13 cellular contexts compared by ENCODE assay signal in genomic region chr7:45080265-45080957, GRCh38. TPM values are rescaled to one million over a fixed set of nuclear protein-coding genes. Genes with fewer than 3 reads are reported as not detected.
DNase-seq lines count a peak whose midpoint lies in the region; ATAC-seq and TF ChIP-seq lines count a peak whose summit lies in the region.
"Had no signal": no experiment of that assay in that cellular context is flagged by ENCODE, and none has a peak within 500 bp of the region (broad histone marks: within the 10 kb centered on the region; RNA-seq: fewer than 3 reads in every experiment).

No MANE protein-coding gene starts in this region.

- no peaks in the 10 kb centered on the region for H3K27me3 ChIP-seq in naive thymus-derived CD4-positive, alpha-beta T cell (ENCODE audit: control insufficient read depth in 2 of 2, insufficient read depth in 2 of 2, low read length in 2 of 2)
- H3K27me3 ChIP-seq in mesendoderm (ENCODE audit: insufficient read depth, low read length, poor library complexity), result no peaks in the 10 kb centered on the region
- H3K27me3 ChIP-seq: suprapubic skin had no signal

- H2AK5ac ChIP-seq in mesendoderm (ENCODE audit: low read length), result no peak overlapping the region

- no peak overlapping the region for H2BK15ac ChIP-seq in mesendoderm (replicated peaks; ENCODE audit: low read depth)

- H3K4me3 Mint-ChIP-seq in activated T-helper 1 cell treated with anti-CD3 and anti-CD28 coated beads, Interleukin-12 subunit alpha, Interleukin-12 subunit beta, Interleukin-2, Interleukin-4 antibody, amounts not matched to agents 30 ng/mL and 10 ng/mL and 1 ng/mL, durations not matched to agents 14 hours and 24 hours and 36 hours, result no peak overlapping the region
- no peak overlapping the region for H3K4me3 Mint-ChIP-seq in naive thymus-derived CD4-positive, alpha-beta T cell

- H3K79me1 ChIP-seq in mesendoderm (ENCODE audit: low read length), result no peaks in the 10 kb centered on the region

- no peak overlapping the region for H4K5ac ChIP-seq in mesendoderm (ENCODE audit: low read length)

- no peaks in the 10 kb centered on the region for H3K27me3 Mint-ChIP-seq in activated T-helper 1 cell treated with anti-CD3 and anti-CD28 coated beads, Interleukin-12 subunit alpha, Interleukin-12 subunit beta, Interleukin-2, Interleukin-4 antibody, amounts not matched to agents 30 ng/mL and 10 ng/mL and 1 ng/mL, durations not matched to agents 14 hours and 24 hours and 36 hours (ENCODE audit: insufficient read depth)
- H3K27me3 Mint-ChIP-seq in naive thymus-derived CD4-positive, alpha-beta T cell, result no peaks in the 10 kb centered on the region

- no peaks in the 10 kb centered on the region for H3K79me2 ChIP-seq in mesendoderm (ENCODE audit: control insufficient read depth, insufficient read depth, low read length)

- no peaks in the 10 kb centered on the region for H3K9me3 Mint-ChIP-seq in activated T-helper 1 cell treated with anti-CD3 and anti-CD28 coated beads, Interleukin-12 subunit alpha, Interleukin-12 subunit beta, Interleukin-2, Interleukin-4 antibody, amounts not matched to agents 30 ng/mL and 10 ng/mL and 1 ng/mL, durations not matched to agents 14 hours and 24 hours and 36 hours
- H3K9me3 Mint-ChIP-seq in naive thymus-derived CD4-positive, alpha-beta T cell, result peaks cover 0 to 5% (median 0%) of the 10 kb centered on the region in 11 donors

- no peak overlapping the region for H3K4me2 ChIP-seq in mesendoderm (ENCODE audit: low read length)

- no peak overlapping the region for H3K4ac ChIP-seq in mesendoderm (ENCODE audit: low read depth, low read length)

- no peaks in the 10 kb centered on the region for H3K4me1 Mint-ChIP-seq in activated T-helper 1 cell treated with anti-CD3 and anti-CD28 coated beads, Interleukin-12 subunit alpha, Interleukin-12 subunit beta, Interleukin-2, Interleukin-4 antibody, amounts not matched to agents 30 ng/mL and 10 ng/mL and 1 ng/mL, durations not matched to agents 14 hours and 24 hours and 36 hours (ENCODE audit: low read depth)
- H3K4me1 Mint-ChIP-seq in naive thymus-derived CD4-positive, alpha-beta T cell, result peaks cover 0 to 19% (median 3%) of the 10 kb centered on the region in 7 donors

- CTCF ChIA-PET in HEK293 (lab: Yijun Ruan, JAX), result interaction anchor here (0.5 to 0.7 kb wide), 2 partner anchors 57 to 342 kb away, joined by 3 read pairs; no protein-coding TSS in a partner anchor
- CTCF ChIA-PET in naive thymus-derived CD4-positive, alpha-beta T cell (lab: Charles Lee), result interaction anchor here (1.2 to 1.3 kb wide), 3 partner anchors 29 to 107 kb away, joined by 3 read pairs; no protein-coding TSS in a partner anchor

- H3K27ac ChIP-seq in HEK293 (ENCODE audit: extremely low read depth, low read depth, low read length) (no peak overlapping the region), mesendoderm (ENCODE audit: low read depth, low read length) (no peak overlapping the region)
- no peak overlapping the region for H3K27ac ChIP-seq in naive thymus-derived CD4-positive, alpha-beta T cell (ENCODE audit: low read depth, low read length)
- H3K27ac ChIP-seq: 22Rv1, suprapubic skin had no signal

- POLR2A ChIA-PET in HEK293 (lab: Yijun Ruan, JAX), result no interaction called here
- POLR2A ChIA-PET in naive thymus-derived CD4-positive, alpha-beta T cell (lab: Charles Lee), result interaction anchor here (0.6 to 1.0 kb wide), 3 partner anchors 27 to 478 kb away, joined by 3 read pairs; no protein-coding TSS in a partner anchor

- no peaks in the 10 kb centered on the region for H3K9me3 ChIP-seq in HEK293 (ENCODE audit: control insufficient read depth, insufficient read depth, low read depth, low read length)
- H3K9me3 ChIP-seq in naive thymus-derived CD4-positive, alpha-beta T cell (ENCODE audit: control insufficient read depth in 2 of 3, low read length in 3 of 3), result no peaks in the 10 kb centered on the region
- H3K9me3 ChIP-seq: suprapubic skin had no signal

- H3K4me1 ChIP-seq in HEK293 (ENCODE audit: control insufficient read depth, insufficient read depth, low read length), result no peaks in the 10 kb centered on the region
- H3K4me1 ChIP-seq in naive thymus-derived CD4-positive, alpha-beta T cell (ENCODE audit: control insufficient read depth in 2 of 2, insufficient read depth in 2 of 2, low read length in 2 of 2), result no peaks in the 10 kb centered on the region
- no peaks in the 10 kb centered on the region for H3K4me1 ChIP-seq in mesendoderm (ENCODE audit: control insufficient read depth, low read depth, low read length)
- H3K4me1 ChIP-seq: suprapubic skin had no signal

- H3K4me3 ChIP-seq in HEK293 (ENCODE audit: low read depth, low read length), result no peak overlapping the region
- no peak overlapping the region for H3K4me3 ChIP-seq in naive thymus-derived CD4-positive, alpha-beta T cell (ENCODE audit: low read length)
- no peak overlapping the region for H3K4me3 ChIP-seq in mesendoderm (ENCODE audit: low read length)
- H3K4me3 ChIP-seq: suprapubic skin had no signal

- no CpG with 5 or more reads among the region's 17 CpGs for WGBS in mesendoderm (ENCODE audit: extremely low coverage, insufficient coverage, low lambda C conversion rate)

- peaks cover 0 to 7% of the 10 kb centered on the region in 2 experiments; a peak in 2 of 3 replicates for H3K36me3 ChIP-seq in HEK293 (ENCODE audit: control insufficient read depth in 2 of 2, insufficient read depth in 1 of 2, low read length in 2 of 2)
- peaks cover 7 to 19% (median 10%) of the 10 kb centered on the region in 3 experiments for H3K36me3 ChIP-seq in naive thymus-derived CD4-positive, alpha-beta T cell (ENCODE audit: control insufficient read depth in 2 of 3, insufficient read depth in 3 of 3, low read length in 3 of 3)
- H3K36me3 ChIP-seq in mesendoderm (ENCODE audit: control insufficient read depth, insufficient read depth, low read length), result no peaks in the 10 kb centered on the region

- peak; percentile 57 for DNase-seq in DMS 273 (lab: John Stamatoyannopoulos, UW; ENCODE audit: unreplicated experiment)
- no peak for DNase-seq in DMS 273 treated with DMSO at 0.1 percent for 48 hours (lab: John Stamatoyannopoulos, UW)
- DNase-seq in activated T-helper 1 cell treated with anti-CD3 and anti-CD28 coated beads, Interleukin-12 subunit alpha, Interleukin-12 subunit beta, Interleukin-2, Interleukin-4 antibody, amounts not matched to agents 30 ng/mL and 10 ng/mL and 1 ng/mL, durations not matched to agents 14 hours and 24 hours and 36 hours (ENCODE audit: low spot score), result no peak
- DNase-seq in naive thymus-derived CD4-positive, alpha-beta T cell, result no peak
- no peak for DNase-seq in AG20443 (ENCODE audit: low spot score)
- no peak for DNase-seq in mesendoderm
- DNase-seq: amygdala, NCI-H146 had no signal

- TF ChIP-seq CTCF in HEK293 (tag by site-specific recombination; IDR thresholded peaks at IDR 0.05), result no peak

- no peak overlapping the region for H3K9ac ChIP-seq in mesendoderm (ENCODE audit: low read length)

- no peak overlapping the region for H2BK5ac ChIP-seq in mesendoderm (ENCODE audit: low read length)

- H2BK120ac ChIP-seq in mesendoderm (ENCODE audit: low read depth, low read length), result no peak overlapping the region

- peak; percentile 30 for ATAC-seq in naive thymus-derived CD4-positive, alpha-beta T cell
- no peak for ATAC-seq in GM21381 (IDR thresholded peaks at IDR 0.05; ENCODE audit: unreplicated experiment)
- ATAC-seq: sciatic nerve had no signal

- H3K27ac Mint-ChIP-seq in activated T-helper 1 cell treated with anti-CD3 and anti-CD28 coated beads, Interleukin-12 subunit alpha, Interleukin-12 subunit beta, Interleukin-2, Interleukin-4 antibody, amounts not matched to agents 30 ng/mL and 10 ng/mL and 1 ng/mL, durations not matched to agents 14 hours and 24 hours and 36 hours, result peak overlapping the region; percentile 76
- peak overlapping the region; percentile 17 to 84 (median 68) for H3K27ac Mint-ChIP-seq in naive thymus-derived CD4-positive, alpha-beta T cell

- no peak overlapping the region for H4K8ac ChIP-seq in mesendoderm (ENCODE audit: low read depth, low read length)

- no peak overlapping the region for H3K23ac ChIP-seq in mesendoderm (ENCODE audit: low read length)

- H3K36me3 Mint-ChIP-seq in activated T-helper 1 cell treated with anti-CD3 and anti-CD28 coated beads, Interleukin-12 subunit alpha, Interleukin-12 subunit beta, Interleukin-2, Interleukin-4 antibody, amounts not matched to agents 30 ng/mL and 10 ng/mL and 1 ng/mL, durations not matched to agents 14 hours and 24 hours and 36 hours (ENCODE audit: low read depth), result peaks cover 3% of the 10 kb centered on the region
- H3K36me3 Mint-ChIP-seq in naive thymus-derived CD4-positive, alpha-beta T cell, result peaks cover 0 to 8% (median 0%) of the 10 kb centered on the region in 5 donors

- intact Hi-C loops in activated T-helper 1 cell treated with anti-CD3 and anti-CD28 coated beads, Interleukin-12 subunit alpha, Interleukin-12 subunit beta, Interleukin-2, Interleukin-4 antibody, amounts not matched to agents 30 ng/mL and 10 ng/mL and 1 ng/mL, durations not matched to agents 14 hours and 24 hours and 36 hours (cut with micrococcal nuclease), result no loop called here
- intact Hi-C loops in naive thymus-derived CD4-positive, alpha-beta T cell (cut with micrococcal nuclease), result loop anchor here (1.0 kb wide), 2 partner anchors 31 to 56 kb away; partner anchors contain the start of gene TBRG4 (in 1 of the 2)

- no peak overlapping the region for H3K18ac ChIP-seq in mesendoderm (ENCODE audit: low read length)

- H3K56ac ChIP-seq in mesendoderm (ENCODE audit: low read length), result no peak overlapping the region

TF ChIP-seq in HEK293, 187 proteins besides CTCF, POLR2A, EP300 and RAD21 (continues in another document):
- 0 out of 2 replicates have a peak, but pooled peaks have one; percentile 14 for TF ChIP-seq GLIS2 (tag by site-specific recombination; IDR thresholded peaks at IDR 0.05)
- no peak for TF ChIP-seq ZSCAN30 (tag by site-specific recombination; IDR thresholded peaks at IDR 0.05)

RNA-seq across cellular contexts. Expression of gene NACAD, which starts 8.4 kb away (rescaled TPM):
- total RNA-seq in activated T-helper 1 cell treated with anti-CD3 and anti-CD28 coated beads, Interleukin-12 subunit alpha, Interleukin-12 subunit beta, Interleukin-2, Interleukin-4 antibody, amounts not matched to agents 30 ng/mL and 10 ng/mL and 1 ng/mL, durations not matched to agents 14 hours and 24 hours and 36 hours, result 0.05 TPM in 1 of 2 replicates, not detected in the other
- total RNA-seq in naive thymus-derived CD4-positive, alpha-beta T cell, result under 1 TPM in 1 of 5 experiments, not detected in 4; 0.15 TPM
- under 1 TPM in 1 of 2 donors, not detected in 1; 0.08 TPM for polyA plus RNA-seq in naive thymus-derived CD4-positive, alpha-beta T cell
- 2.1 TPM for polyA plus RNA-seq in mesendoderm (2013, experiment 1 of 2)
- polyA plus RNA-seq in mesendoderm (2013, experiment 2 of 2), result 2.0 TPM

RNA-seq across cellular contexts. Expression of gene TBRG4, which starts 31.1 kb away (rescaled TPM):
- 176 and 195 TPM in 2 replicates for total RNA-seq in activated T-helper 1 cell treated with anti-CD3 and anti-CD28 coated beads, Interleukin-12 subunit alpha, Interleukin-12 subunit beta, Interleukin-2, Interleukin-4 antibody, amounts not matched to agents 30 ng/mL and 10 ng/mL and 1 ng/mL, durations not matched to agents 14 hours and 24 hours and 36 hours
- total RNA-seq in naive thymus-derived CD4-positive, alpha-beta T cell, result 100 to 1,000 TPM in 4 of 5 experiments, 10 to 100 TPM in 1; 93.7 to 143 (median 107) TPM
- polyA plus RNA-seq in naive thymus-derived CD4-positive, alpha-beta T cell, result 10 to 100 TPM; 55.1 to 99.1 TPM
- 71.6 TPM for polyA plus RNA-seq in mesendoderm (2013, experiment 1 of 2)
- polyA plus RNA-seq in mesendoderm (2013, experiment 2 of 2), result 76.3 TPM
